8 cellular contexts compared by ENCODE assay signal in genomic region chr17:14926526-14927122, GRCh38.
A peak's percentile ranks its signal among the peaks of the same experiment; 100 is the strongest.
DNase-seq lines count a peak whose midpoint lies in the region; ATAC-seq and TF ChIP-seq lines count a peak whose summit lies in the region.

No MANE protein-coding gene starts in this region.

- H3K4me1 ChIP-seq in right lobe of liver = peaks cover 0 to 13% (median 4%) of the 10 kb centered on the region in 4 donors

- TF ChIP-seq CTCF in right lobe of liver (IDR thresholded peaks at IDR 0.05) = peak; percentile 73 to 82 (median 81)

- H3K4me3 ChIP-seq in right lobe of liver = no peak overlapping the region

- DNase-seq in NCI-H2081 (lab: John Stamatoyannopoulos, UW) (peak; percentile 15 to 24), NCI-H2081 treated with DMSO at 0.1 percent for 48 hours (lab: John Stamatoyannopoulos, UW) (no peak), NCI-H1930 (lab: John Stamatoyannopoulos, UW) (peak; percentile 47 to 73), cerebellar cortex (ENCODE audit: low spot score) (peak; percentile 54), right lobe of liver (peak in 2 of 3 donors; percentile 20 to 59), 8988T (no peak)
- DNase-seq in activated CD4-positive, CD25-positive, alpha-beta regulatory T cell (lab: John Stamatoyannopoulos, UW) = peak in 3 of 4 experiments; percentile 10 to 35 (median 15)
- DNase-seq in stimulated activated CD8-positive, alpha-beta memory T cell treated with anti-CD3 and anti-CD28 coated beads, Interleukin-15, amount 100 ng/mL, for 1 hour (ENCODE audit: low read depth) = peak; percentile 29

- intact Hi-C loops in right lobe of liver (cut with DNase I) = no loop called here

- peak; percentile 72 to 89 (median 82) for ATAC-seq in right lobe of liver

- H3K27me3 ChIP-seq in right lobe of liver = no peaks in the 10 kb centered on the region

- H3K36me3 ChIP-seq in right lobe of liver = no peaks in the 10 kb centered on the region

- 13% methylated on average over 7 of the region's 7 CpGs for WGBS in right lobe of liver (ENCODE audit: insufficient coverage, low coverage, low lambda C conversion rate, missing lambda C conversion rate)

- no peaks in the 10 kb centered on the region for H3K9me3 ChIP-seq in right lobe of liver

- H3K27ac ChIP-seq in right lobe of liver = no peak overlapping the region

- TF ChIP-seq POLR2A in right lobe of liver (IDR thresholded peaks at IDR 0.05) = no peak

Comparison
In these comparisons a context has a peak if more than half of its experiments do, and no peak if none do; other contexts are left out.
1. DNase-seq: peak in NCI-H2081 (2 of 2), NCI-H1930 (2 of 2), activated CD4-positive, CD25-positive, alpha-beta regulatory T cell (3 of 4), cerebellar cortex (single experiment), right lobe of liver (2 of 3) and stimulated activated CD8-positive, alpha-beta memory T cell treated with anti-CD3 and anti-CD28 coated beads, Interleukin-15, amount 100 ng/mL, for 1 hour (single experiment); none in NCI-H2081 treated with DMSO at 0.1 percent for 48 hours (single experiment) and 8988T (single experiment).